5 cellular contexts compared by ENCODE assay signal in genomic region chr9:98901843-98902242, GRCh38. TPM values are rescaled to one million over a fixed set of nuclear protein-coding genes. Genes with fewer than 3 reads are reported as not detected.
"Had no signal": no experiment of that assay in that cellular context is flagged by ENCODE, and none has a peak within 500 bp of the region (broad histone marks: within the 10 kb centered on the region; RNA-seq: fewer than 3 reads in every experiment).

No MANE protein-coding gene starts in this region.

RNA-seq across cellular contexts. Expression of gene COL15A1, which starts 41.9 kb away (rescaled TPM):
- total RNA-seq: lung microvascular endothelial cell, mononuclear cell had no signal
- polyA plus RNA-seq: keratinocyte; mammary epithelial cell; naive thymus-derived CD4-positive, alpha-beta T cell had no signal
